8 cellular contexts compared by ENCODE assay signal in the genomic region with DNA sequence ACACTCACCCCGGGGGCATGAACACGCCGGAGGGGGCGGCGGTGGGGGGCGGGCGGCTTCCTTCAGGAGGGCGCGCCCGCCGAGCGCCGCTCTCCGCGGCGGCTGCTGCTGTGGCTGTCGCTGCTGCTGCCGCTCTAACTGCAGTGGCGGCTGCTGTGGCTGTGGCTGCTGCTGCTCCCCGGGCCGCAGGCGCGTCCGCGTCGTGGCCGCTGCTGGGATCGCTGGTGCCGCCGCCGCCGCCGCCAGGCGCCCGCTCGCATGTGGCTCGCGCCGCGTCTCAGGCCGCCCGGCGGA. TPM values are rescaled to one million over a fixed set of nuclear protein-coding genes. Genes with fewer than 3 reads are reported as not detected.
DNase-seq lines count a peak whose midpoint lies in the region; ATAC-seq and TF ChIP-seq lines count a peak whose summit lies in the region.

A gene with protein sequence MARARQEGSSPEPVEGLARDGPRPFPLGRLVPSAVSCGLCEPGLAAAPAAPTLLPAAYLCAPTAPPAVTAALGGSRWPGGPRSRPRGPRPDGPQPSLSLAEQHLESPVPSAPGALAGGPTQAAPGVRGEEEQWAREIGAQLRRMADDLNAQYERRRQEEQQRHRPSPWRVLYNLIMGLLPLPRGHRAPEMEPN (minus strand): TSS at position 279 of the 294 bp plus-strand sequence. CDS start 2,768 bp downstream, outside the sequence.

- no peak within 1 kb of the TSS for H3K4ac ChIP-seq in H9 (ENCODE audit: low read depth, low read length)

- peak within 1 kb of the TSS; percentile 88 for H3K4me2 ChIP-seq in H9 (ENCODE audit: insufficient read depth, insufficient read length, low read length)
- peak within 1 kb of the TSS; percentile 98 for H3K4me2 ChIP-seq in hepatocyte
- H3K4me2 ChIP-seq in smooth muscle cell: peak within 1 kb of the TSS; percentile 98

- H3F3A ChIP-seq in smooth muscle cell (ENCODE audit: low read depth): peaks cover 47% of the 10 kb centered on the region

- H2BK5ac ChIP-seq in H9 (ENCODE audit: insufficient read length, low read length): no peak within 1 kb of the TSS

- peaks cover 19 to 20% of the 10 kb centered on the region in 2 experiments for H3K4me1 Mint-ChIP-seq in H9

- no peaks in the 10 kb centered on the region for H3K36me3 ChIP-seq in hepatocyte (replicated peaks; ENCODE audit: insufficient read depth, low read depth)
- H3K36me3 ChIP-seq in smooth muscle cell (ENCODE audit: low read depth): no peaks in the 10 kb centered on the region

- H2BK120ac ChIP-seq in H9 (ENCODE audit: low read depth, low read length, poor library complexity, severe bottlenecking): no peak within 1 kb of the TSS

- no peaks in the 10 kb centered on the region; a peak in 1 of 5 replicates for H3K9me3 Mint-ChIP-seq in H9

- peak within 1 kb of the TSS; percentile 64 to 77 for H3K4me3 Mint-ChIP-seq in H9

- no peak within 1 kb of the TSS for H4K5ac ChIP-seq in H9 (ENCODE audit: insufficient read length, low read depth, low read length)

- H3K14ac ChIP-seq in H9 (ENCODE audit: insufficient read depth, low read length): peak within 1 kb of the TSS; percentile 33; the same call in 1 of the 2 replicates

- no CpG with 5 or more reads among the region's 43 CpGs for WGBS in H9 (ENCODE audit: extremely low coverage, insufficient read length, low lambda C conversion rate)
- 4% methylated on average over 9 of the region's 43 CpGs for WGBS in hepatocyte (ENCODE audit: low lambda C conversion rate, missing lambda C conversion rate)
- WGBS in smooth muscle cell (ENCODE audit: low lambda C conversion rate): 0% methylated on average over 11 of the region's 43 CpGs

- DNase-seq in H9 (no peak), hepatocyte (ENCODE audit: low spot score) (no peak), smooth muscle cell (lab: John Stamatoyannopoulos, UW; ENCODE audit: unreplicated experiment) (no peak), Ammon's horn (ENCODE audit: low spot score) (no peak), foreskin melanocyte (no peak)
- DNase-seq in activated effector memory CD4-positive, alpha-beta T cell treated with Interleukin-2 at 50 U/mL for 16 hours: no peak

- no peak within 1 kb of the TSS for H2AK5ac ChIP-seq in H9 (ENCODE audit: insufficient read length, low read length)

- no peak within 1 kb of the TSS for H3K23ac ChIP-seq in H9 (ENCODE audit: insufficient read length, low read depth, low read length)

- H3K9me2 ChIP-seq in hepatocyte (replicated peaks; ENCODE audit: insufficient read depth): no peaks in the 10 kb centered on the region

- no peaks in the 10 kb centered on the region for H3K79me1 ChIP-seq in H9 (ENCODE audit: insufficient read depth, low read depth, low read length, poor library complexity, severe bottlenecking)

- H3K4me1 ChIP-seq in H9 (ENCODE audit: insufficient read depth, low read length): peaks cover 7% of the 10 kb centered on the region; the same call in 1 of the 2 replicates
- H3K4me1 ChIP-seq in hepatocyte (ENCODE audit: insufficient read depth): peaks cover 38% of the 10 kb centered on the region
- H3K4me1 ChIP-seq in smooth muscle cell (ENCODE audit: low read depth): peaks cover 20% of the 10 kb centered on the region

- H3K9ac ChIP-seq in H9 (ENCODE audit: extremely low read depth, insufficient read length, low read length) (peak within 1 kb of the TSS; percentile 52), smooth muscle cell (ENCODE audit: low read depth) (peak within 1 kb of the TSS; percentile 94)

- H3K27me3 Mint-ChIP-seq in H9 (ENCODE audit: low read depth): 0 out of 2 replicates have a peak, but pooled peaks cover under 1% of the 10 kb centered on the region

- H3K23me2 ChIP-seq in H9 (ENCODE audit: insufficient read length, low read depth, low read length, poor library complexity, severe bottlenecking): peaks cover 30% of the 10 kb centered on the region

- no peak within 1 kb of the TSS for H2BK20ac ChIP-seq in H9 (ENCODE audit: low read depth, low read length, poor library complexity, severe bottlenecking)

- H3T11ph ChIP-seq in H9 (ENCODE audit: low read length): no peak within 1 kb of the TSS

- TF ChIP-seq CTCF in H9 (conservative IDR thresholded peaks at IDR 0.05) (no peak), WI38 (IDR thresholded peaks at IDR 0.05; ENCODE audit: low read depth, low read length) (no peak), hepatocyte (IDR thresholded peaks at IDR 0.05; ENCODE audit: poor library complexity) (no peak), smooth muscle cell (IDR thresholded peaks at IDR 0.05; ENCODE audit: borderline replicate concordance, insufficient read depth, poor library complexity, severe bottlenecking) (no peak)

- peaks cover 4% of the 10 kb centered on the region for H4K20me1 ChIP-seq in H9 (ENCODE audit: control insufficient read depth, insufficient read depth, insufficient read length)
- H4K20me1 ChIP-seq in hepatocyte (ENCODE audit: insufficient read depth, poor library complexity, severe bottlenecking): peaks cover 2% of the 10 kb centered on the region
- H4K20me1 ChIP-seq in smooth muscle cell (ENCODE audit: low read depth): peaks cover 24% of the 10 kb centered on the region

- peak within 1 kb of the TSS; percentile 24 to 97 (median 71); a peak in 5 of 7 replicates for H3K27ac Mint-ChIP-seq in H9

- H3K36me3 Mint-ChIP-seq in H9 (ENCODE audit: insufficient read depth in 1 of 3, low read depth in 3 of 3): no peaks in the 10 kb centered on the region

- H3K18ac ChIP-seq in H9 (ENCODE audit: insufficient read length, low read depth, low read length): peak within 1 kb of the TSS; percentile 31

- no peak within 1 kb of the TSS for H4K8ac ChIP-seq in H9 (replicated peaks; ENCODE audit: insufficient read length, low read depth, low read length)

- H3K4me3 ChIP-seq in WI38 (ENCODE audit: low read depth, low read length) (peak within 1 kb of the TSS; percentile 89), hepatocyte (peak within 1 kb of the TSS; percentile 97), smooth muscle cell (peak within 1 kb of the TSS; percentile 96)

- H3K27me3 ChIP-seq in H9 (ENCODE audit: insufficient read depth, low read length) (no peaks in the 10 kb centered on the region), hepatocyte (no peaks in the 10 kb centered on the region), smooth muscle cell (ENCODE audit: low read depth) (no peaks in the 10 kb centered on the region)

- no peak within 1 kb of the TSS for H4K91ac ChIP-seq in H9 (ENCODE audit: insufficient read length, low read depth, low read length)

- H2BK12ac ChIP-seq in H9 (ENCODE audit: insufficient read length, low read depth, low read length): no peak within 1 kb of the TSS

- H3K79me2 ChIP-seq in H9 (ENCODE audit: insufficient read depth, low read length) (peaks cover 2% of the 10 kb centered on the region; the same call in 1 of the 2 replicates), hepatocyte (peaks cover 26% of the 10 kb centered on the region), smooth muscle cell (ENCODE audit: low read depth) (peaks cover 4% of the 10 kb centered on the region)

- H3K56ac ChIP-seq in H9 (ENCODE audit: insufficient read length, low read depth, low read length): no peak within 1 kb of the TSS

- no peak for ATAC-seq in activated CD4-positive, CD25-positive, alpha-beta regulatory T cell treated with anti-CD3 and anti-CD28 coated beads, Interleukin-2, amount 50 U/mL, for 24 hours

- H2AFZ ChIP-seq in H9 (ENCODE audit: low read length): no peak within 1 kb of the TSS
- H2AFZ ChIP-seq in hepatocyte: peak within 1 kb of the TSS; percentile 40
- H2AFZ ChIP-seq in smooth muscle cell (ENCODE audit: low read depth): no peak within 1 kb of the TSS

- H3K9me3 ChIP-seq in H9 (ENCODE audit: control insufficient read depth, low read depth, low read length): no peaks in the 10 kb centered on the region
- no peaks in the 10 kb centered on the region for H3K9me3 ChIP-seq in hepatocyte (ENCODE audit: low read depth)
- H3K9me3 ChIP-seq in smooth muscle cell (replicated peaks; ENCODE audit: low read depth): no peaks in the 10 kb centered on the region

- H3K27ac ChIP-seq in H9 (ENCODE audit: insufficient read length, low read depth, low read length) (no peak within 1 kb of the TSS), hepatocyte (peak within 1 kb of the TSS; percentile 99), smooth muscle cell (ENCODE audit: low read depth) (peak within 1 kb of the TSS; percentile 92)

- no peak within 1 kb of the TSS for H2BK15ac ChIP-seq in H9 (ENCODE audit: low read depth, low read length)

RNA-seq across cellular contexts. Expression of the gene that starts here (rescaled TPM):
- total RNA-seq in H9 (2021) (23.2 and 24.8 TPM in 2 replicates), hepatocyte (8.0 and 9.9 TPM in 2 replicates), smooth muscle cell (8.2 and 10.2 TPM in 2 replicates)
- polyA plus RNA-seq in hepatocyte (14.7 and 22.0 TPM in 2 replicates), smooth muscle cell (28.2 and 29.9 TPM in 2 replicates)
